1 cellular context compared by ENCODE assay signal in genomic region chrX:65750674-65751469, GRCh38.
TF ChIP-seq lines count a peak whose summit lies in the region.

No MANE protein-coding gene starts in this region.

TF ChIP-seq in GM12878, 131 proteins besides CTCF, POLR2A, EP300 and RAD21 (continued from another document):
- no peak for TF ChIP-seq ZNF687 (IDR thresholded peaks at IDR 0.05)
- no peak for TF ChIP-seq POLR2AphosphoS2 (IDR thresholded peaks at IDR 0.05; ENCODE audit: low read depth, low read length)
- TF ChIP-seq, protein P1, sequence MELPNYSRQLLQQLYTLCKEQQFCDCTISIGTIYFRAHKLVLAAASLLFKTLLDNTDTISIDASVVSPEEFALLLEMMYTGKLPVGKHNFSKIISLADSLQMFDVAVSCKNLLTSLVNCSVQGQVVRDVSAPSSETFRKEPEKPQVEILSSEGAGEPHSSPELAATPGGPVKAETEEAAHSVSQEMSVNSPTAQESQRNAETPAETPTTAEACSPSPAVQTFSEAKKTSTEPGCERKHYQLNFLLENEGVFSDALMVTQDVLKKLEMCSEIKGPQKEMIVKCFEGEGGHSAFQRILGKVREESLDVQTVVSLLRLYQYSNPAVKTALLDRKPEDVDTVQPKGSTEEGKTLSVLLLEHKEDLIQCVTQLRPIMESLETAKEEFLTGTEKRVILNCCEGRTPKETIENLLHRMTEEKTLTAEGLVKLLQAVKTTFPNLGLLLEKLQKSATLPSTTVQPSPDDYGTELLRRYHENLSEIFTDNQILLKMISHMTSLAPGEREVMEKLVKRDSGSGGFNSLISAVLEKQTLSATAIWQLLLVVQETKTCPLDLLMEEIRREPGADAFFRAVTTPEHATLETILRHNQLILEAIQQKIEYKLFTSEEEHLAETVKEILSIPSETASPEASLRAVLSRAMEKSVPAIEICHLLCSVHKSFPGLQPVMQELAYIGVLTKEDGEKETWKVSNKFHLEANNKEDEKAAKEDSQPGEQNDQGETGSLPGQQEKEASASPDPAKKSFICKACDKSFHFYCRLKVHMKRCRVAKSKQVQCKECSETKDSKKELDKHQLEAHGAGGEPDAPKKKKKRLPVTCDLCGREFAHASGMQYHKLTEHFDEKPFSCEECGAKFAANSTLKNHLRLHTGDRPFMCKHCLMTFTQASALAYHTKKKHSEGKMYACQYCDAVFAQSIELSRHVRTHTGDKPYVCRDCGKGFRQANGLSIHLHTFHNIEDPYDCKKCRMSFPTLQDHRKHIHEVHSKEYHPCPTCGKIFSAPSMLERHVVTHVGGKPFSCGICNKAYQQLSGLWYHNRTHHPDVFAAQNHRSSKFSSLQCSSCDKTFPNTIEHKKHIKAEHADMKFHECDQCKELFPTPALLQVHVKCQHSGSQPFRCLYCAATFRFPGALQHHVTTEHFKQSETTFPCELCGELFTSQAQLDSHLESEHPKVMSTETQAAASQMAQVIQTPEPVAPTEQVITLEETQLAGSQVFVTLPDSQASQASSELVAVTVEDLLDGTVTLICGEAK (IDR thresholded peaks at IDR 0.05; ENCODE audit: borderline replicate concordance): no peak
- TF ChIP-seq RUNX3 (IDR thresholded peaks at IDR 0.05; ENCODE audit: low read length): peak; percentile 62
- peak; percentile 39 for TF ChIP-seq MEF2B (IDR thresholded peaks at IDR 0.05; ENCODE audit: partially characterized antibody, poor library complexity, severe bottlenecking)
- TF ChIP-seq IKZF2 (IDR thresholded peaks at IDR 0.05): peak in 1 of 2 experiments; percentile 19; a peak in 2 of 4 replicates
